In the genomic region with DNA sequence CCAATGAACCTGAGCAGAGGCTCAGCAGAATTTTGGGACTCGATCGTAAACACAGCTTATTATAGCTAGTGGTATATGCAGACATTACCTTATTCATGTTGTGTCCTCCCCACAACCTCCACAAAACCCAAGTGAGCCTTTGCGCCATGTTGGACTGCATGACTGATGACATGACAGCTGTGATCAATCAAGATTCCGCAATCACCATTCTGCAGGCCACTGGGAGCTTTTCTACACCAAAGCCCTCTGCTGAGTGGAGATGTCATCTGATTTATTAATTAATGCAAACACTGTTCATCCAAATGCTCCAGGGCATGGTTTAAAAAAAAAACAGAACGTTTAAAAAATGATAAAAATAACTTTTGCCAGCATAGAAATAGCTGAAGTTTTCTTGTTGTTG, we compare ENCODE assay signal across 22 cellular contexts. TPM values are rescaled to one million over a fixed set of nuclear protein-coding genes. Genes with fewer than 3 reads are reported as not detected.
A peak's percentile ranks its signal among the peaks of the same experiment; 100 is the strongest.
DNase-seq lines count a peak whose midpoint lies in the region; ATAC-seq and TF ChIP-seq lines count a peak whose summit lies in the region.
"Had no signal": no experiment of that assay in that cellular context is flagged by ENCODE, and none has a peak within 500 bp of the region (broad histone marks: within the 10 kb centered on the region; RNA-seq: fewer than 3 reads in every experiment).

No MANE protein-coding gene starts in this region.

- H3K9me3 ChIP-seq in IMR-90 (ENCODE audit: control insufficient read depth, insufficient read depth, low read length) (no peaks in the 10 kb centered on the region), endodermal cell (ENCODE audit: control insufficient read depth, low read length) (no peaks in the 10 kb centered on the region), neural progenitor cell (ENCODE audit: low read depth) (no peaks in the 10 kb centered on the region), transverse colon (no peaks in the 10 kb centered on the region)
- H3K9me3 ChIP-seq: left lung, SJSA1, thyroid gland had no signal

- H2BK15ac ChIP-seq in IMR-90 (ENCODE audit: low read depth, low read length): peak overlapping the region; percentile 34; the same call in 1 of the 3 replicates

- no TSS peak for BruUV-seq in IMR-90 (replicated peaks; lab: Mats Ljungman, UMichigan)

- no peak for TF ChIP-seq RAD21 in IMR-90 (IDR thresholded peaks at IDR 0.05; ENCODE audit: low read length)

- POLR2A ChIA-PET in IMR-90 (lab: Charles Lee; ENCODE audit: unreplicated experiment): interaction anchor here (0.5 to 0.6 kb wide), 2 partner anchors 121 to 152 kb away, joined by 3 to 4 read pairs; no protein-coding TSS in a partner anchor

- H2BK5ac ChIP-seq in IMR-90 (ENCODE audit: low read depth, low read length, poor library complexity, severe bottlenecking): no peak overlapping the region

- intact Hi-C loops in IMR-90 (cut with micrococcal nuclease): loop anchor here (5.0 kb wide), 1 partner anchor 72 kb away; no protein-coding TSS in a partner anchor
- intact Hi-C loops in transverse colon (cut with DNase I; ENCODE audit: low total_unique reads): loop anchor here (10.0 kb wide), 3 partner anchors 75 to 215 kb away; no protein-coding TSS in a partner anchor

- no peak overlapping the region for H2AFZ ChIP-seq in IMR-90 (replicated peaks; ENCODE audit: low read length, poor library complexity)
- H2AFZ ChIP-seq in neural progenitor cell (replicated peaks): no peak overlapping the region

- CTCF ChIA-PET in IMR-90 (lab: Yijun Ruan, JAX): interaction anchor here (0.7 kb wide), 1 partner anchor 111 kb away, joined by 4 read pairs; no protein-coding TSS in a partner anchor

- no peaks in the 10 kb centered on the region for H3K36me3 Mint-ChIP-seq in endodermal cell (ENCODE audit: low read depth)
- no peaks in the 10 kb centered on the region for H3K36me3 Mint-ChIP-seq in neural progenitor cell
- H3K36me3 Mint-ChIP-seq: activated naive CD8-positive, alpha-beta T cell; IgD-negative memory B cell; natural killer cell had no signal

- H3K9me3 Mint-ChIP-seq in endodermal cell (no peaks in the 10 kb centered on the region), neural progenitor cell (no peaks in the 10 kb centered on the region)
- H3K9me3 Mint-ChIP-seq: activated CD4-positive, alpha-beta T cell treated with anti-CD3 and anti-CD28 coated beads, Interleukin-2, amount 10 ng/mL, durations not matched to agents 7 days and 5 days; activated T-helper 17 cell treated with anti-CD3 and anti-CD28 coated beads, Interleukin-2, amount 50 U/mL, for 72 hours; IgD-negative memory B cell; natural killer cell had no signal

- H3K27ac Mint-ChIP-seq in endodermal cell (peak overlapping the region; percentile 70), neural progenitor cell (peak overlapping the region; percentile 60)
- H3K27ac Mint-ChIP-seq: activated CD4-positive, alpha-beta T cell treated with anti-CD3 and anti-CD28 coated beads, Interleukin-2, amount 10 ng/mL, durations not matched to agents 7 days and 5 days; activated naive CD8-positive, alpha-beta T cell; activated T-helper 17 cell treated with anti-CD3 and anti-CD28 coated beads, Interleukin-2, amount 50 U/mL, for 72 hours; IgD-negative memory B cell; natural killer cell had no signal

- H3K18ac ChIP-seq in IMR-90 (ENCODE audit: low read depth, low read length): no peak overlapping the region

- H3K4ac ChIP-seq in IMR-90 (ENCODE audit: low read depth, low read length): no peak overlapping the region

- no peak overlapping the region for H3K14ac ChIP-seq in IMR-90 (replicated peaks; ENCODE audit: low read depth, low read length)

- no peak overlapping the region for H3K9ac ChIP-seq in IMR-90 (ENCODE audit: low read depth, low read length)
- H3K9ac ChIP-seq in endodermal cell (ENCODE audit: extremely low read depth, low read length, poor library complexity, severe bottlenecking): no peak overlapping the region
- no peak overlapping the region for H3K9ac ChIP-seq in neural progenitor cell

- TF ChIP-seq POLR2A in IMR-90 (IDR thresholded peaks at IDR 0.05; ENCODE audit: low read depth, low read length): no peak
- no peak for TF ChIP-seq POLR2A in transverse colon (IDR thresholded peaks at IDR 0.05)

- H3K23ac ChIP-seq in IMR-90 (ENCODE audit: low read depth, low read length): no peak overlapping the region

- H3K4me1 Mint-ChIP-seq in endodermal cell (peaks cover 56% of the 10 kb centered on the region), neural progenitor cell (peaks cover 54% of the 10 kb centered on the region)
- H3K4me1 Mint-ChIP-seq: activated CD4-positive, alpha-beta T cell treated with anti-CD3 and anti-CD28 coated beads, Interleukin-2, amount 10 ng/mL, durations not matched to agents 7 days and 5 days; activated T-helper 17 cell treated with anti-CD3 and anti-CD28 coated beads, Interleukin-2, amount 50 U/mL, for 72 hours; natural killer cell had no signal

- H4K20me1 ChIP-seq in IMR-90 (ENCODE audit: insufficient read depth, low read length): peaks cover 4% of the 10 kb centered on the region; the same call in 1 of the 2 replicates
- H4K20me1 ChIP-seq in neural progenitor cell (ENCODE audit: low read depth): no peaks in the 10 kb centered on the region

- no peak for TF ChIP-seq EP300 in transverse colon (IDR thresholded peaks at IDR 0.05; ENCODE audit: low read depth)

- DNase-seq in IMR-90 (no peak), MV-4-11 (lab: John Stamatoyannopoulos, UW) (peak; percentile 15), endodermal cell (no peak), neural progenitor cell (ENCODE audit: low spot score) (no peak), NCI-H1092 treated with DMSO at 0.1 percent for 48 hours (lab: John Stamatoyannopoulos, UW) (no peak), transverse colon (no peak)
- DNase-seq: activated CD4-positive, alpha-beta T cell treated with anti-CD3 and anti-CD28 coated beads, Interleukin-2, amount 10 ng/mL, durations not matched to agents 7 days and 5 days; AML-193; DMS79; GF-D8; left lung; MM.1S; natural killer cell; posterior cingulate gyrus; stimulated activated naive CD8-positive, alpha-beta T cell treated with anti-CD3 and anti-CD28 coated beads, Interleukin-15, Interleukin-2, amounts not matched to agents 100 U/mL and 50 U/mL, for 24 hours; T-helper 2 cell; thyroid gland had no signal

- H3K4me2 ChIP-seq in IMR-90 (ENCODE audit: low read depth, low read length): no peak overlapping the region
- no peak overlapping the region for H3K4me2 ChIP-seq in neural progenitor cell

- H3K27ac ChIP-seq in IMR-90 (ENCODE audit: insufficient read depth, low read length) (no peak overlapping the region), endodermal cell (ENCODE audit: low read depth, low read length) (no peak overlapping the region), neural progenitor cell (no peak overlapping the region), transverse colon (no peak overlapping the region)
- H3K27ac ChIP-seq: SJSA1, thyroid gland had no signal

- 0 out of 4 replicates have a peak, but pooled peaks cover 0 to 3% of the 10 kb centered on the region in 2 experiments for H3K79me1 ChIP-seq in IMR-90 (ENCODE audit: low read depth in 1 of 2, low read length in 2 of 2)

- H2BK120ac ChIP-seq in IMR-90 (ENCODE audit: low read depth, low read length): no peak overlapping the region

- dilution Hi-C loops in IMR-90 (cut with HindIII; ENCODE audit: low sequenced_read_pairs, unreplicated experiment): no loop called here

- no peak for TF ChIP-seq CTCF in IMR-90 (conservative IDR thresholded peaks at IDR 0.05; ENCODE audit: low read depth, low read length)
- TF ChIP-seq CTCF in endodermal cell (conservative IDR thresholded peaks at IDR 0.05): no peak
- TF ChIP-seq CTCF in neural progenitor cell (IDR thresholded peaks at IDR 0.05): no peak
- TF ChIP-seq CTCF in transverse colon (IDR thresholded peaks at IDR 0.05): no peak

- peaks cover 8% of the 10 kb centered on the region for H3K27me3 Mint-ChIP-seq in endodermal cell (ENCODE audit: insufficient read depth)
- peaks cover 5% of the 10 kb centered on the region for H3K27me3 Mint-ChIP-seq in neural progenitor cell (ENCODE audit: insufficient read depth, low read depth)
- H3K27me3 Mint-ChIP-seq: activated CD4-positive, alpha-beta T cell treated with anti-CD3 and anti-CD28 coated beads, Interleukin-2, amount 10 ng/mL, durations not matched to agents 7 days and 5 days; activated naive CD8-positive, alpha-beta T cell had no signal

- WGBS in IMR-90 (ENCODE audit: extremely low coverage in 2 of 2, insufficient read length in 1 of 2), 2 experiments: no CpG with 5 or more reads among the region's 5 CpGs
- WGBS in endodermal cell (ENCODE audit: insufficient coverage in 1 of 2, insufficient read length in 1 of 2), 2 experiments: 92 to 100% methylated on average over 1 to 5 of the region's 5 CpGs
- WGBS in transverse colon (ENCODE audit: low coverage in 1 of 2), 2 donors: 89 to 91% methylated on average over 5 of the region's 5 CpGs

- peaks cover 37% of the 10 kb centered on the region for H3F3A ChIP-seq in neural progenitor cell (ENCODE audit: low read depth)

- no peak for ATAC-seq in IMR-90 (ENCODE audit: low read depth)
- no peak for ATAC-seq in HG03432 (IDR thresholded peaks at IDR 0.05; ENCODE audit: unreplicated experiment)
- ATAC-seq: activated T-helper 17 cell treated with anti-CD3 and anti-CD28 coated beads, Interleukin-2, amount 50 U/mL, for 72 hours; left lung; natural killer cell; stimulated activated naive CD8-positive, alpha-beta T cell treated with anti-CD3 and anti-CD28 coated beads, Interleukin-15, Interleukin-2, amounts not matched to agents 100 U/mL and 50 U/mL, for 24 hours had no signal

- no peaks in the 10 kb centered on the region for H3K79me2 ChIP-seq in neural progenitor cell (ENCODE audit: low read depth)

- no peaks in the 10 kb centered on the region for H3K36me3 ChIP-seq in IMR-90 (ENCODE audit: control insufficient read depth, insufficient read depth, low read length)
- H3K36me3 ChIP-seq in endodermal cell (ENCODE audit: control insufficient read depth, insufficient read depth, low read length): no peaks in the 10 kb centered on the region
- no peaks in the 10 kb centered on the region for H3K36me3 ChIP-seq in neural progenitor cell
- H3K36me3 ChIP-seq in transverse colon: no peaks in the 10 kb centered on the region
- H3K36me3 ChIP-seq: left lung, SJSA1, thyroid gland had no signal

- H3K4me3 Mint-ChIP-seq in endodermal cell (no peak overlapping the region), neural progenitor cell (no peak overlapping the region)
- H3K4me3 Mint-ChIP-seq: activated CD4-positive, alpha-beta T cell treated with anti-CD3 and anti-CD28 coated beads, Interleukin-2, amount 10 ng/mL, durations not matched to agents 7 days and 5 days; activated naive CD8-positive, alpha-beta T cell; activated T-helper 17 cell treated with anti-CD3 and anti-CD28 coated beads, Interleukin-2, amount 50 U/mL, for 72 hours; natural killer cell had no signal

- H3K27me3 ChIP-seq in IMR-90 (ENCODE audit: control insufficient read depth, insufficient read depth, low read length) (no peaks in the 10 kb centered on the region), endodermal cell (ENCODE audit: control insufficient read depth, insufficient read depth, low read length, poor library complexity, severe bottlenecking) (peaks cover 11% of the 10 kb centered on the region), neural progenitor cell (no peaks in the 10 kb centered on the region), transverse colon (no peaks in the 10 kb centered on the region)
- H3K27me3 ChIP-seq: left lung, SJSA1, thyroid gland had no signal

- no peak overlapping the region for H2AK9ac ChIP-seq in IMR-90 (replicated peaks; ENCODE audit: low read depth, low read length, poor library complexity)

- H4K5ac ChIP-seq in IMR-90 (ENCODE audit: low read depth, low read length): no peak overlapping the region

- no peak overlapping the region for H4K8ac ChIP-seq in IMR-90 (ENCODE audit: low read depth in 2 of 2, low read length in 2 of 2)

- H3K4me3 ChIP-seq in IMR-90 (ENCODE audit: insufficient read depth, low read depth, low read length): no peak overlapping the region
- peak overlapping the region; percentile 25 for H3K4me3 ChIP-seq in endodermal cell (ENCODE audit: low read length)
- no peak overlapping the region for H3K4me3 ChIP-seq in neural progenitor cell
- H3K4me3 ChIP-seq in transverse colon: no peak overlapping the region
- H3K4me3 ChIP-seq: left lung, SJSA1, thyroid gland had no signal

- peaks cover 16% of the 10 kb centered on the region for H3K9me1 ChIP-seq in IMR-90 (ENCODE audit: insufficient read depth, low read length)

- 0 out of 2 replicates have a peak overlapping the region, but pooled peaks have one; percentile 29 for H2AK5ac ChIP-seq in IMR-90 (ENCODE audit: low read depth, low read length)

- no peak overlapping the region for H2BK20ac ChIP-seq in IMR-90 (ENCODE audit: low read depth, low read length)

- H3K4me1 ChIP-seq in IMR-90 (ENCODE audit: control insufficient read depth, insufficient read depth, low read length) (peaks cover 26% of the 10 kb centered on the region), endodermal cell (ENCODE audit: control insufficient read depth, insufficient read depth, low read length) (peaks cover 21% of the 10 kb centered on the region), neural progenitor cell (peaks cover 14% of the 10 kb centered on the region), transverse colon (peaks cover 15 to 36% (median 19%) of the 10 kb centered on the region in 4 donors)

- no peak overlapping the region for H3K56ac ChIP-seq in IMR-90 (ENCODE audit: extremely low read depth, insufficient read depth, low read length)

- in situ Hi-C loops in IMR-90 (cut with MboI; ENCODE audit: low sequenced_read_pairs): loop anchor here (5.0 kb wide), 1 partner anchor 122 kb away; no protein-coding TSS in a partner anchor
- in situ Hi-C loops in transverse colon (cut with MboI; ENCODE audit: low pct_ligation_motif_present in 1 of 4, low pct_unique_long_range_greater_than_20kb in 1 of 4, low sequenced_read_pairs in 3 of 4): loop anchor here (5.0 to 25.0 kb wide), 5 partner anchors 145 to 292 kb away; no protein-coding TSS in a partner anchor

- peak overlapping the region; percentile 56 for H4K91ac ChIP-seq in IMR-90 (ENCODE audit: insufficient read depth, low read depth, low read length)

RNA-seq across cellular contexts. Expression of gene SRP9, which starts 7.9 kb away (rescaled TPM):
- total RNA-seq in IMR-90 (2012; rRNA removed): 230 and 484 TPM in 2 replicates
- polyA plus RNA-seq in IMR-90 (2012; rRNA removed): 205 and 295 TPM in 2 replicates
- 118 and 134 TPM in 2 replicates for polyA plus RNA-seq in IMR-90 (2012; cell fraction: cytosol; rRNA removed)
- 48.5 and 140 TPM in 2 replicates for polyA plus RNA-seq in IMR-90 (2012; cell fraction: nucleus; rRNA removed; ENCODE audit: low replicate concordance)
- total RNA-seq in endodermal cell: 100 to 1,000 TPM; 286 to 319 TPM
- 488 TPM for polyA plus RNA-seq in endodermal cell (2013, experiment 1 of 2)
- polyA plus RNA-seq in endodermal cell (2013, experiment 2 of 2): 479 TPM
- 751 and 1,104 TPM in 2 replicates for total RNA-seq in neural progenitor cell (ENCODE audit: low replicate concordance)
- total RNA-seq in transverse colon: 100 to 1,000 TPM in 2 of 4 donors, 10 to 100 TPM in 2; 42.3 to 208 (median 117) TPM

RNA-seq across cellular contexts. Expression of gene EPHX1, which starts 40.2 kb away (rescaled TPM):
- total RNA-seq in IMR-90 (2012; rRNA removed): 16.9 and 20.3 TPM in 2 replicates
- 33.8 and 46.3 TPM in 2 replicates for polyA plus RNA-seq in IMR-90 (2012; rRNA removed)
- polyA plus RNA-seq in IMR-90 (2012; cell fraction: cytosol; rRNA removed): 35.7 and 36.6 TPM in 2 replicates
- polyA plus RNA-seq in IMR-90 (2012; cell fraction: nucleus; rRNA removed; ENCODE audit: low replicate concordance): 14.3 and 16.2 TPM in 2 replicates
- total RNA-seq in endodermal cell: 10 to 100 TPM; 49.2 to 84.1 TPM
- polyA plus RNA-seq in endodermal cell (2013, experiment 1 of 2): 28.4 TPM
- polyA plus RNA-seq in endodermal cell (2013, experiment 2 of 2): 31.2 TPM
- 4.3 and 5.7 TPM in 2 replicates for total RNA-seq in neural progenitor cell (ENCODE audit: low replicate concordance)
- total RNA-seq in transverse colon: 100 to 1,000 TPM in 1 of 4 donors, 10 to 100 TPM in 3; 56.9 to 114 (median 90.6) TPM
